ENCODE assay signal across 1 cellular context in genomic region chr19:2231621-2232221, GRCh38.
TF ChIP-seq lines count a peak whose summit lies in the region.

No MANE protein-coding gene starts in this region.

TF ChIP-seq in endothelial cell of umbilical vein, 7 proteins besides CTCF, POLR2A, EP300 and RAD21 (continued from another document):
- TF ChIP-seq GATA2 (IDR thresholded peaks at IDR 0.05; ENCODE audit: insufficient read depth, insufficient read length, low read depth, low read length): no peak
- no peak for TF ChIP-seq JUN (IDR thresholded peaks at IDR 0.05; ENCODE audit: borderline replicate concordance, insufficient read depth, insufficient read length, low read depth)
- no peak for TF ChIP-seq MAX (IDR thresholded peaks at IDR 0.05; ENCODE audit: insufficient read depth, insufficient read length)
- no peak for TF ChIP-seq EZH2 (IDR thresholded peaks at IDR 0.05; ENCODE audit: borderline replicate concordance, low read depth, low read length, severe bottlenecking)
- TF ChIP-seq FOS (IDR thresholded peaks at IDR 0.05; ENCODE audit: borderline replicate concordance, insufficient read depth, low read length): no peak
- TF ChIP-seq POLR2AphosphoS5 (IDR thresholded peaks at IDR 0.05; ENCODE audit: insufficient read depth, low read depth, low read length): peak; percentile 37
